Comparison of ENCODE assay signal across 15 cellular contexts in the genomic region with DNA sequence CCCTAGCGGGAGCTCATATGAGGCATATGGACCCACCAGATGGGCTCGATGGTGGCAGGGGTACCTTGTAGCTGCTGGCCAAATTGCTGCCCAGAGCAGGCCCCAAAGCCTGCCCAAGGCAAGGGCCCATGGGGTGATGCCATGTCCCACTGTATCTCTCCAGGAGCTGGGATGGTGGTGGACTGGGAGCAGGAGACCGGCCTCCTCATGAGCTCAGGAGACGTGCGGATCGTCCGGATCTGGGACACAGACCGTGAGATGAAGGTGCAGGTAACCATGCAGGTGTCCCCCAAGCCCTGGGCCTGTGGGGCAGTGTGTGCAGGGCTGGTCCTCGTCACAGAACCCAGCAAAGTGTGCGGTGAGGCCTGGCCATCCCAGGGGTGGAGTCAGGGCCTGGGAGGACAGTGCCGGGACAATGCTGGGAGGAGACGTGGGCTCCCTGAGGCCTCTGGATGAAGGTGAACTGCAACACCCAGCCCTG.
"Had no signal": no experiment of that assay in that cellular context is flagged by ENCODE, and none has a peak within 500 bp of the region (broad histone marks: within the 10 kb centered on the region; RNA-seq: fewer than 3 reads in every experiment).

No MANE protein-coding gene starts in this region.

- ATAC-seq: stimulated activated naive B cell treated with anti-CD40 and anti-IgM and Interleukin-4, amounts not matched to agents 10 μg/mL and 1 μg/mL and 100 μg/mL, for 72 hours had no signal

- H3K36me3 Mint-ChIP-seq: activated CD4-positive, alpha-beta memory T cell treated with anti-CD3 and anti-CD28 coated beads for 36 hours had no signal

- H3K27ac ChIP-seq: colonic mucosa had no signal

- H3K4me1 ChIP-seq: colonic mucosa had no signal

- H3K27me3 Mint-ChIP-seq: activated CD4-positive, alpha-beta memory T cell treated with anti-CD3 and anti-CD28 coated beads for 36 hours; activated naive CD8-positive, alpha-beta T cell; activated T-cell treated with anti-CD3 and anti-CD28 coated beads, Interleukin-2, amount 50 U/mL, for 24 hours; stimulated activated naive B cell treated with anti-CD40 and anti-IgM and Interleukin-4, amounts not matched to agents 10 μg/mL and 1 μg/mL and 100 μg/mL, for 72 hours had no signal

- H3K4me3 ChIP-seq: colonic mucosa, transverse colon had no signal

- H3K27me3 ChIP-seq: colonic mucosa, transverse colon had no signal

- H3K9me3 Mint-ChIP-seq: activated CD4-positive, alpha-beta memory T cell treated with anti-CD3 and anti-CD28 coated beads for 36 hours; activated T-cell treated with anti-CD3 and anti-CD28 coated beads, Interleukin-2, amount 50 U/mL, for 24 hours had no signal

- H3K36me3 ChIP-seq: colonic mucosa, transverse colon had no signal

- H3K27ac Mint-ChIP-seq: activated CD4-positive, alpha-beta memory T cell treated with anti-CD3 and anti-CD28 coated beads for 36 hours; activated naive CD8-positive, alpha-beta T cell; activated T-cell treated with anti-CD3 and anti-CD28 coated beads, Interleukin-2, amount 50 U/mL, for 24 hours; nephron progenitor cell; stimulated activated naive B cell treated with anti-CD40 and anti-IgM and Interleukin-4, amounts not matched to agents 10 μg/mL and 1 μg/mL and 100 μg/mL, for 72 hours had no signal

- H3K4me3 Mint-ChIP-seq: activated CD4-positive, alpha-beta memory T cell treated with anti-CD3 and anti-CD28 coated beads for 36 hours; activated naive CD8-positive, alpha-beta T cell; activated T-cell treated with anti-CD3 and anti-CD28 coated beads, Interleukin-2, amount 50 U/mL, for 24 hours; nephron progenitor cell; stimulated activated naive B cell treated with anti-CD40 and anti-IgM and Interleukin-4, amounts not matched to agents 10 μg/mL and 1 μg/mL and 100 μg/mL, for 72 hours had no signal

- DNase-seq: activated CD4-positive, alpha-beta memory T cell treated with anti-CD3 and anti-CD28 coated beads for 36 hours; activated CD4-positive, alpha-beta T cell treated with anti-CD3 and anti-CD28 coated beads for 1 hour; activated T-cell treated with anti-CD3 and anti-CD28 coated beads, Interleukin-2, amount 50 U/mL, for 24 hours; amniotic stem cell; caudate nucleus; colonic mucosa; hypothalamus; kidney; nephron progenitor cell; stimulated activated CD4-positive, alpha-beta T cell treated with anti-CD3 and anti-CD28 coated beads, Interleukin-2, amount 100 ng/mL, for 48 hours; stimulated activated naive B cell treated with anti-CD40 and anti-IgM and Interleukin-4, amounts not matched to agents 10 μg/mL and 1 μg/mL and 100 μg/mL, for 72 hours; substantia nigra; T-helper 9 cell; transverse colon had no signal

- H3K9me3 ChIP-seq: colonic mucosa, transverse colon had no signal
